Comparison of ENCODE assay signal across 10 cellular contexts in genomic region chr1:9891207-9891606, GRCh38. TPM values are rescaled to one million over a fixed set of nuclear protein-coding genes. Genes with fewer than 3 reads are reported as not detected.
DNase-seq lines count a peak whose midpoint lies in the region; ATAC-seq and TF ChIP-seq lines count a peak whose summit lies in the region.
"Had no signal": no experiment of that assay in that cellular context is flagged by ENCODE, and none has a peak within 500 bp of the region (broad histone marks: within the 10 kb centered on the region; RNA-seq: fewer than 3 reads in every experiment).

No MANE protein-coding gene starts in this region.

- POLR2A ChIA-PET in SK-N-SH (lab: Yijun Ruan, JAX), result no interaction called here

- no peak for ATAC-seq in right cardiac atrium
- ATAC-seq in upper lobe of right lung, result no peak
- no peak for ATAC-seq in stimulated activated memory B cell treated with anti-CD40 and anti-IgM and Interleukin-4, amounts not matched to agents 10 μg/mL and 1 μg/mL and 100 μg/mL, for 72 hours
- no peak for ATAC-seq in effector memory CD8-positive, alpha-beta T cell (replicated peaks)

- H3K4me3 ChIP-seq in SK-N-SH (ENCODE audit: low read depth in 2 of 2, low read length in 1 of 2), result no peak overlapping the region
- H3K4me3 ChIP-seq in right cardiac atrium (ENCODE audit: low read length), result no peak overlapping the region
- no peak overlapping the region for H3K4me3 ChIP-seq in upper lobe of right lung

- H3K27me3 Mint-ChIP-seq in stimulated activated memory B cell treated with anti-CD40 and anti-IgM and Interleukin-4, amounts not matched to agents 10 μg/mL and 1 μg/mL and 100 μg/mL, for 72 hours, result no peaks in the 10 kb centered on the region
- H3K27me3 Mint-ChIP-seq in effector memory CD8-positive, alpha-beta T cell, result no peaks in the 10 kb centered on the region

- DNase-seq in NCI-H1417 (lab: John Stamatoyannopoulos, UW), result peak in 2 of 3 experiments; percentile 40 to 80
- no peak for DNase-seq in NCI-H1417 treated with DMSO at 0.1 percent for 48 hours (lab: John Stamatoyannopoulos, UW)
- DNase-seq in SK-N-SH, result no peak
- DNase-seq in right cardiac atrium, result no peak
- no peak for DNase-seq in upper lobe of right lung
- no peak for DNase-seq in ureter (ENCODE audit: low spot score)
- DNase-seq in effector memory CD8-positive, alpha-beta T cell, result no peak
- DNase-seq: 8988T, SW 1271 had no signal

- CTCF ChIA-PET in SK-N-SH (lab: Yijun Ruan, JAX), result interaction anchor here (0.8 to 5.5 kb wide), 4 partner anchors 9 to 288 kb away, joined by 3 to 31 read pairs (median 3); partner anchors contain the start of gene NMNAT1

- TF ChIP-seq CTCF in SK-N-SH (IDR thresholded peaks at IDR 0.05) (no peak), upper lobe of right lung (IDR thresholded peaks at IDR 0.05) (no peak)

- H3K9me3 ChIP-seq in SK-N-SH (no peaks in the 10 kb centered on the region), right cardiac atrium (ENCODE audit: control insufficient read depth, low read length) (no peaks in the 10 kb centered on the region), upper lobe of right lung (no peaks in the 10 kb centered on the region)

- H3K9me3 Mint-ChIP-seq in stimulated activated memory B cell treated with anti-CD40 and anti-IgM and Interleukin-4, amounts not matched to agents 10 μg/mL and 1 μg/mL and 100 μg/mL, for 72 hours, result no peaks in the 10 kb centered on the region
- H3K9me3 Mint-ChIP-seq in effector memory CD8-positive, alpha-beta T cell, result no peaks in the 10 kb centered on the region

- H3K9me2 ChIP-seq in SK-N-SH, result no peaks in the 10 kb centered on the region

- peaks cover 19 to 39% of the 10 kb centered on the region in 2 experiments for H3K4me1 ChIP-seq in SK-N-SH (ENCODE audit: control insufficient read depth in 1 of 2, insufficient read depth in 2 of 2, low read depth in 1 of 2, low read length in 1 of 2)
- H3K4me1 ChIP-seq in right cardiac atrium (ENCODE audit: control insufficient read depth, insufficient read depth, low read length), result peaks cover 27% of the 10 kb centered on the region
- H3K4me1 ChIP-seq in upper lobe of right lung, result peaks cover 35% of the 10 kb centered on the region

- peak overlapping the region; percentile 68 for H3K4me2 ChIP-seq in SK-N-SH

- H3K27me3 ChIP-seq in SK-N-SH (ENCODE audit: insufficient read depth), result no peaks in the 10 kb centered on the region
- no peaks in the 10 kb centered on the region for H3K27me3 ChIP-seq in right cardiac atrium (ENCODE audit: control insufficient read depth, insufficient read depth)
- H3K27me3 ChIP-seq in upper lobe of right lung, result no peaks in the 10 kb centered on the region

- WGBS in SK-N-SH (ENCODE audit: low lambda C conversion rate), result 34% methylated on average over 4 of the region's 5 CpGs
- 50% methylated on average over 5 of the region's 5 CpGs for WGBS in right cardiac atrium

- no peaks in the 10 kb centered on the region for H3K36me3 Mint-ChIP-seq in stimulated activated memory B cell treated with anti-CD40 and anti-IgM and Interleukin-4, amounts not matched to agents 10 μg/mL and 1 μg/mL and 100 μg/mL, for 72 hours
- peaks cover 4% of the 10 kb centered on the region for H3K36me3 Mint-ChIP-seq in effector memory CD8-positive, alpha-beta T cell (ENCODE audit: insufficient read depth)

- no peaks in the 10 kb centered on the region for H4K20me1 ChIP-seq in SK-N-SH (ENCODE audit: insufficient read depth)

- no peak for TF ChIP-seq EP300 in SK-N-SH (IDR thresholded peaks at IDR 0.05; ENCODE audit: borderline replicate concordance in 1 of 2, low read depth in 1 of 2, low read length in 1 of 2)

- intact Hi-C loops in right cardiac atrium (cut with DNase I) (no loop called here), upper lobe of right lung (cut with DNase I) (no loop called here)

- peaks cover 36% of the 10 kb centered on the region for H3K4me1 Mint-ChIP-seq in stimulated activated memory B cell treated with anti-CD40 and anti-IgM and Interleukin-4, amounts not matched to agents 10 μg/mL and 1 μg/mL and 100 μg/mL, for 72 hours
- peaks cover 11 to 13% of the 10 kb centered on the region in 2 donors for H3K4me1 Mint-ChIP-seq in effector memory CD8-positive, alpha-beta T cell (ENCODE audit: low read depth in 2 of 2)

- H3K9ac ChIP-seq in SK-N-SH, result no peak overlapping the region

- H3K79me2 ChIP-seq in SK-N-SH (ENCODE audit: insufficient read depth), result peaks cover 23% of the 10 kb centered on the region

- TF ChIP-seq RAD21 in SK-N-SH (IDR thresholded peaks at IDR 0.05; ENCODE audit: low read length), result no peak

- no peak overlapping the region for H2AFZ ChIP-seq in SK-N-SH (ENCODE audit: low read depth)

- H3F3A ChIP-seq in SK-N-SH (replicated peaks; ENCODE audit: insufficient read depth), result peaks cover 33% of the 10 kb centered on the region

- H3K4me3 Mint-ChIP-seq in stimulated activated memory B cell treated with anti-CD40 and anti-IgM and Interleukin-4, amounts not matched to agents 10 μg/mL and 1 μg/mL and 100 μg/mL, for 72 hours, result no peak overlapping the region
- H3K4me3 Mint-ChIP-seq in effector memory CD8-positive, alpha-beta T cell, result no peak overlapping the region

- H3K27ac ChIP-seq in SK-N-SH (ENCODE audit: low read depth in 2 of 2, low read length in 1 of 2) (peak overlapping the region; percentile 63 to 83), right cardiac atrium (ENCODE audit: low read length) (peak overlapping the region; percentile 91), upper lobe of right lung (peak overlapping the region; percentile 30)

- no peak overlapping the region for H3K27ac Mint-ChIP-seq in stimulated activated memory B cell treated with anti-CD40 and anti-IgM and Interleukin-4, amounts not matched to agents 10 μg/mL and 1 μg/mL and 100 μg/mL, for 72 hours
- peak overlapping the region in 1 of 2 donors; percentile 59 for H3K27ac Mint-ChIP-seq in effector memory CD8-positive, alpha-beta T cell

- peaks cover 0 to 4% of the 10 kb centered on the region in 2 experiments for H3K36me3 ChIP-seq in SK-N-SH (replicated peaks in 1 of 2; ENCODE audit: control insufficient read depth in 1 of 2, insufficient read depth in 2 of 2, low read length in 1 of 2)
- no peaks in the 10 kb centered on the region for H3K36me3 ChIP-seq in upper lobe of right lung

TF ChIP-seq in SK-N-SH, 30 proteins besides CTCF, POLR2A, EP300 and RAD21:
- 0 out of 2 replicates have a peak, but pooled peaks have one; percentile 24 for TF ChIP-seq JUND (IDR thresholded peaks at IDR 0.05)
- TF ChIP-seq PBX3 (IDR thresholded peaks at IDR 0.05), result peak; percentile 18; the same call in 1 of the 2 replicates
- TF ChIP-seq TCF12 (IDR thresholded peaks at IDR 0.05), result peak; percentile 38; the same call in 1 of the 2 replicates
- TF ChIP-seq REST (IDR thresholded peaks at IDR 0.05; ENCODE audit: low read depth, low read length), result no peak

RNA-seq across cellular contexts. Expression of gene CTNNBIP1, which starts 18.9 kb away (rescaled TPM):
- polyA plus RNA-seq in SK-N-SH (2012; rRNA removed), result 40.2 and 57.6 TPM in 2 replicates
- 29.3 and 41.4 TPM in 2 replicates for polyA plus RNA-seq in SK-N-SH (2012; cell fraction: cytosol; rRNA removed)
- 15.9 and 25.4 TPM in 2 replicates for polyA plus RNA-seq in SK-N-SH (2012; cell fraction: nucleus; rRNA removed)
- 10 to 100 TPM; 39.0 to 71.8 (median 53.2) TPM for total RNA-seq in right cardiac atrium
- polyA plus RNA-seq in right cardiac atrium, result 31.9 TPM
- 47.6 TPM for total RNA-seq in upper lobe of right lung
- total RNA-seq in ureter, result 28.4 TPM

RNA-seq across cellular contexts. Expression of gene LZIC, which starts 52.0 kb away (rescaled TPM):
- polyA plus RNA-seq in SK-N-SH (2012; rRNA removed) (9.6 and 10.2 TPM in 2 replicates), right cardiac atrium (22.6 TPM)
- 15.2 and 20.7 TPM in 2 replicates for polyA plus RNA-seq in SK-N-SH (2012; cell fraction: cytosol; rRNA removed)
- polyA plus RNA-seq in SK-N-SH (2012; cell fraction: nucleus; rRNA removed), result 3.3 and 5.5 TPM in 2 replicates
- total RNA-seq in right cardiac atrium (10 to 100 TPM; 30.5 to 36.9 (median 33.8) TPM), upper lobe of right lung (29.1 TPM), ureter (27.5 TPM)

RNA-seq across cellular contexts. Expression of gene NMNAT1, which starts 52.1 kb away (rescaled TPM):
- polyA plus RNA-seq in SK-N-SH (2012; rRNA removed), result 7.0 and 8.7 TPM in 2 replicates
- 8.3 and 8.7 TPM in 2 replicates for polyA plus RNA-seq in SK-N-SH (2012; cell fraction: cytosol; rRNA removed)
- polyA plus RNA-seq in SK-N-SH (2012; cell fraction: nucleus; rRNA removed), result 6.6 and 8.1 TPM in 2 replicates
- 10 to 100 TPM; 15.5 to 19.1 (median 18.1) TPM for total RNA-seq in right cardiac atrium
- 13.1 TPM for polyA plus RNA-seq in right cardiac atrium
- 9.1 TPM for total RNA-seq in upper lobe of right lung
- total RNA-seq in ureter, result 12.6 TPM

Comparison
In these comparisons a context has a peak if more than half of its experiments do, and no peak if none do; other contexts are left out.
1. DNase-seq: peak in NCI-H1417 (2 of 3); none in NCI-H1417 treated with DMSO at 0.1 percent for 48 hours (single experiment), SK-N-SH (single experiment), right cardiac atrium (0 of 3), upper lobe of right lung (single experiment), ureter (single experiment) and effector memory CD8-positive, alpha-beta T cell (0 of 3).
2. H3K27ac ChIP-seq: peak in every context shown above with its lines; median percentile 91 in right cardiac atrium; 73 in SK-N-SH; 30 in upper lobe of right lung.